ENCODE assay signal across 24 cellular contexts in the genomic region with DNA sequence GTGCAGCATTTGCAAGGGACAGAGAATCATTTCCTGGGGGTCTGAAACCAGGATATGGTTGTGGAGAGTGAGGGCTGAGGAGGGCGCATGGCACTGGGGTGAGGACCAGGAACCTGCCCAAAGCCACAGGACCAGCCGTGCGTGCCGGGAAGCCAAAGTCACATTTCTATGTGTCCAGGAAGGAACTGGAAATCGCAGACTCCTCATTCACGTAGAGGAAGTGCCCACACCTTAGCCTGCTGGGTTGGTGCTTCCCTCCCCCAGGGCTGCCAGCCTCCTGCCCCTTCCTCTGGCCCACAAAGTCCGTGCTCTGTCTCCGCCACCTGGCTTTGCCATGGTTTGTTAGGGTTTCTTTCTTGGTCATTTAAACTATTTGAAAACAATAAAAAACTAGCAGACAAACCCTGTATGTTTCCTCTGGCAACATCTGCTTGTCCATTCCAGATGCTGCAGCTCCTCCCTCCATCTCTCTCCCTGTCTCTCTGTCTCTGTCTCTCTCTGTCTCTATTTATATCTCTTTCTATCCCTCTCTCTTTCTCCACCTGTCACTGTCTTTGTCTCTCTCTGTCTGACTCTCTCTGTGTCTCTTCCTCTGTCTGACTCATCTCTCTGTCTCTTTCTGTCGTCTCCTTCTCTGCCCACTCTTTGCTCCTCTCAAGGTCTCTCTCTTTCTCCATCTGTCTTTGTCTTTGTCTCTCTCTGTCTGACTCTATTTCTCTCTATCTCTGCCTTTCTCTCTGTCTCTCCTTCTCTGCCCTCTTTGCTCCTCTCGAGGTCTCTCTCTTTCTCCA.
DNase-seq lines count a peak whose midpoint lies in the region; ATAC-seq, FAIRE-seq and TF ChIP-seq lines count a peak whose summit lies in the region.
"Had no signal": no experiment of that assay in that cellular context is flagged by ENCODE, and none has a peak within 500 bp of the region (broad histone marks: within the 10 kb centered on the region; RNA-seq: fewer than 3 reads in every experiment).

No MANE protein-coding gene starts in this region.

- no peaks in the 10 kb centered on the region for H3K9me3 ChIP-seq in HepG2 (ENCODE audit: low read length)
- no peaks in the 10 kb centered on the region for H3K9me3 ChIP-seq in right lobe of liver
- no peaks in the 10 kb centered on the region for H3K9me3 ChIP-seq in GM12878 (replicated peaks; ENCODE audit: control insufficient read depth, insufficient read depth, low read length)
- H3K9me3 ChIP-seq in aorta (ENCODE audit: control insufficient read depth, low read length): no peaks in the 10 kb centered on the region
- H3K9me3 ChIP-seq: A549, BE2C, SJCRH30 had no signal

- TF ChIP-seq POLR2A in HepG2 (IDR thresholded peaks at IDR 0.05; ENCODE audit: insufficient read depth in 1 of 2, low read depth in 2 of 2, low read length in 2 of 2) (no peak), right lobe of liver (IDR thresholded peaks at IDR 0.05) (no peak), GM12878 (IDR thresholded peaks at IDR 0.05; ENCODE audit: low read depth, low read length) (no peak)

- 6% methylated on average over 9 of the region's 10 CpGs for WGBS in HepG2 (ENCODE audit: low lambda C conversion rate)
- WGBS in right lobe of liver (ENCODE audit: insufficient coverage, low coverage, low lambda C conversion rate, missing lambda C conversion rate): 29% methylated on average over 5 of the region's 10 CpGs
- WGBS in GM12878 (ENCODE audit: insufficient coverage, insufficient replicate concordance, low lambda C conversion rate, missing lambda C conversion rate): 6% methylated on average over 9 of the region's 10 CpGs
- WGBS in aorta, 2 donors: 72 to 75% methylated on average over 10 of the region's 10 CpGs

- H3K27me3 ChIP-seq in HepG2 (ENCODE audit: control insufficient read depth in 1 of 2, insufficient read depth in 2 of 2, low read length in 2 of 2) (peaks cover 0 to 28% of the 10 kb centered on the region in 2 experiments), right lobe of liver (no peaks in the 10 kb centered on the region), GM12878 (replicated peaks in 1 of 2; ENCODE audit: control insufficient read depth in 2 of 2, insufficient read depth in 2 of 2, low read length in 1 of 2) (no peaks in the 10 kb centered on the region), aorta (ENCODE audit: control insufficient read depth in 1 of 2, insufficient read depth in 2 of 2, low read length in 1 of 2) (no peaks in the 10 kb centered on the region)
- H3K27me3 ChIP-seq: BE2C, SJCRH30 had no signal

- no peak for ATAC-seq in HepG2
- no peak for ATAC-seq in right lobe of liver
- no peak for ATAC-seq in GM12878
- peak; percentile 54 for ATAC-seq in aorta (ENCODE audit: low FRiP score)
- ATAC-seq: A549, GM23338, HCT116 had no signal

- H3K79me2 ChIP-seq in HepG2 (ENCODE audit: insufficient read depth, low read length) (no peaks in the 10 kb centered on the region), GM12878 (ENCODE audit: control insufficient read depth, insufficient read depth, low read length) (no peaks in the 10 kb centered on the region)

- FAIRE-seq in HepG2 (lab: Jason Lieb, UNC) (no peak), GM12878 (lab: Jason Lieb, UNC) (no peak)
- FAIRE-seq: A549, GM12892, RCC 7860 had no signal

- H3K27ac Mint-ChIP-seq in neural crest cell (ENCODE audit: unreplicated experiment): peak overlapping the region; percentile 52
- H3K27ac Mint-ChIP-seq: GM23338, IgD-negative memory B cell had no signal

- intact Hi-C loops in HepG2 (cut with micrococcal nuclease; ENCODE audit: unreplicated experiment): loop anchor here (5.0 kb wide), 1 partner anchor 297 kb away; no protein-coding TSS in a partner anchor
- intact Hi-C loops in right lobe of liver (cut with DNase I): no loop called here
- intact Hi-C loops in GM12878 (cut with micrococcal nuclease; ENCODE audit: unreplicated experiment): no loop called here
- intact Hi-C loops in aorta (cut with DNase I): no loop called here

- CTCF ChIA-PET in HepG2 (lab: Yijun Ruan, JAX; ENCODE audit: low intra/inter-chr PET ratio, low total read pairs): no interaction called here
- CTCF ChIA-PET in GM12878 (lab: Yijun Ruan, JAX): no interaction called here
- CTCF ChIA-PET in HEK293T (lab: Yijun Ruan, JAX): no interaction called here

- H4K20me1 ChIP-seq in HepG2 (ENCODE audit: insufficient read depth, low read length) (no peaks in the 10 kb centered on the region), GM12878 (ENCODE audit: control insufficient read depth, insufficient read depth) (no peaks in the 10 kb centered on the region)

- no peak for TF ChIP-seq CTCF in HepG2 (CRISPR knock-in tag; IDR thresholded peaks at IDR 0.05)
- no peak for TF ChIP-seq CTCF in right lobe of liver (IDR thresholded peaks at IDR 0.05)
- TF ChIP-seq CTCF in GM12878 (IDR thresholded peaks at IDR 0.05 in 2 of 3, conservative IDR thresholded peaks at IDR 0.05 in 1 of 3; ENCODE audit: control insufficient read depth in 2 of 3, extremely low read depth in 1 of 3, insufficient read depth in 1 of 3, low read depth in 3 of 3, low read length in 3 of 3): no peak
- no peak for TF ChIP-seq CTCF in neural crest cell (conservative IDR thresholded peaks at IDR 0.05)

- TF ChIP-seq RAD21 in HepG2 (CRISPR knock-in tag; IDR thresholded peaks at IDR 0.05): no peak
- TF ChIP-seq RAD21 in GM12878 (IDR thresholded peaks at IDR 0.05; ENCODE audit: insufficient read depth, low read depth, low read length): no peak

- SMC1A ChIA-PET in GM12878 (lab: Charles Lee; ENCODE audit: uncharacterized antibody, unreplicated experiment): no interaction called here

- H3K4me1 ChIP-seq in HepG2 (ENCODE audit: insufficient read depth, low read length) (no peaks in the 10 kb centered on the region), right lobe of liver (no peaks in the 10 kb centered on the region), GM12878 (ENCODE audit: control insufficient read depth, insufficient read depth, low read length) (no peaks in the 10 kb centered on the region), aorta (ENCODE audit: control insufficient read depth in 1 of 2, insufficient read depth in 2 of 2, low read length in 2 of 2) (no peaks in the 10 kb centered on the region)
- H3K4me1 ChIP-seq: A549, BE2C, SJCRH30 had no signal

- H3K9ac ChIP-seq in HepG2 (ENCODE audit: insufficient read depth, low read depth, low read length): no peak overlapping the region
- H3K9ac ChIP-seq in GM12878 (ENCODE audit: control insufficient read depth, insufficient read depth, low read length): no peak overlapping the region

- peaks cover 4% of the 10 kb centered on the region for H3K4me1 Mint-ChIP-seq in neural crest cell

- BruUV-seq in HepG2 (replicated peaks; lab: Mats Ljungman, UMichigan) (no TSS peak), GM12878 (replicated peaks; lab: Mats Ljungman, UMichigan) (no TSS peak)

- no peak overlapping the region for H3K4me3 ChIP-seq in HepG2 (replicated peaks in 1 of 3; ENCODE audit: insufficient read depth in 1 of 3, low read depth in 2 of 3, low read length in 3 of 3)
- no peak overlapping the region for H3K4me3 ChIP-seq in right lobe of liver
- no peak overlapping the region for H3K4me3 ChIP-seq in GM12878
- H3K4me3 ChIP-seq in aorta (ENCODE audit: low read length in 2 of 2): no peak overlapping the region
- H3K4me3 ChIP-seq: A549, GM23338, SJCRH30 had no signal

- no peak overlapping the region for H3K4me2 ChIP-seq in HepG2 (ENCODE audit: low read depth, low read length)
- no peak overlapping the region for H3K4me2 ChIP-seq in GM12878 (ENCODE audit: control insufficient read depth, insufficient read depth)
- H3K4me2 ChIP-seq: A549, GM23338 had no signal

- in situ Hi-C loops in HepG2 (cut with HindIII; ENCODE audit: extremely low pct_ligation_motif_present, low pct_unique_long_range_greater_than_20kb): loop anchor here (10.0 kb wide), 1 partner anchor 295 kb away; no protein-coding TSS in a partner anchor
- in situ Hi-C loops in GM12878 (cut with MboI): no loop called here

- TF ChIP-seq EP300 in HepG2 (IDR thresholded peaks at IDR 0.05; ENCODE audit: low read depth in 2 of 2, low read length in 2 of 2) (no peak), HepG2 (CRISPR knock-in tag; IDR thresholded peaks at IDR 0.05; ENCODE audit: borderline replicate concordance) (no peak), GM12878 (IDR thresholded peaks at IDR 0.05; ENCODE audit: borderline replicate concordance in 1 of 2, control insufficient read depth in 1 of 2, low read depth in 2 of 2, low read length in 2 of 2) (no peak)

- H3K4me3 Mint-ChIP-seq in neural crest cell: no peak overlapping the region
- H3K4me3 Mint-ChIP-seq: CD4-positive, alpha-beta memory T cell; GM23338; IgD-negative memory B cell had no signal

- RAD21 ChIA-PET in GM12878 (lab: Charles Lee; ENCODE audit: unreplicated experiment): no interaction called here

- H3K9me3 Mint-ChIP-seq in neural crest cell: no peaks in the 10 kb centered on the region
- H3K9me3 Mint-ChIP-seq: CD4-positive, alpha-beta memory T cell; GM23338; IgD-negative memory B cell had no signal

- H3K36me3 Mint-ChIP-seq in neural crest cell (ENCODE audit: low read depth): no peaks in the 10 kb centered on the region
- H3K36me3 Mint-ChIP-seq: CD4-positive, alpha-beta memory T cell; IgD-negative memory B cell had no signal

- H3K27me3 Mint-ChIP-seq in neural crest cell (ENCODE audit: low read depth): peaks cover 14% of the 10 kb centered on the region

- no peaks in the 10 kb centered on the region for H3K36me3 ChIP-seq in HepG2 (replicated peaks in 1 of 2; ENCODE audit: control insufficient read depth in 1 of 2, insufficient read depth in 2 of 2, low read length in 2 of 2)
- H3K36me3 ChIP-seq in right lobe of liver: no peaks in the 10 kb centered on the region
- H3K36me3 ChIP-seq in GM12878 (ENCODE audit: control insufficient read depth in 2 of 2, insufficient read depth in 2 of 2, low read length in 1 of 2): no peaks in the 10 kb centered on the region
- no peaks in the 10 kb centered on the region for H3K36me3 ChIP-seq in aorta (ENCODE audit: control insufficient read depth in 1 of 2, insufficient read depth in 2 of 2, low read length in 1 of 2)
- H3K36me3 ChIP-seq: BE2C, SJCRH30 had no signal

- POLR2A ChIA-PET in HepG2 (lab: Yijun Ruan, JAX) (no interaction called here), GM12878 (lab: Charles Lee) (no interaction called here), HEK293T (lab: Yijun Ruan, JAX) (no interaction called here)

- no peak for DNase-seq in HepG2 (ENCODE audit: low spot score)
- no peak for DNase-seq in right lobe of liver
- DNase-seq in GM12878 (ENCODE audit: low read depth, low spot score): no peak
- no peak for DNase-seq in neural crest cell (ENCODE audit: low read depth, low spot score)
- DNase-seq in aorta: no peak
- no peak for DNase-seq in DMS53 treated with DMSO at 0.1 percent for 48 hours (lab: John Stamatoyannopoulos, UW; ENCODE audit: unreplicated experiment)
- no peak for DNase-seq in HEK293T (ENCODE audit: extremely low spot score)
- DNase-seq in OCI-M1 (lab: John Stamatoyannopoulos, UW): no peak
- DNase-seq: BE2C; CD4-positive, alpha-beta memory T cell; MV-4-11; NCI-H1694; NCI-H2081; NCI-H2171; NCI-H345; NCI-H524 treated with DMSO at 0.1 percent for 48 hours; NCI-H82; SJCRH30 had no signal

- H2AFZ ChIP-seq in HepG2 (ENCODE audit: low read length) (no peak overlapping the region), GM12878 (ENCODE audit: control insufficient read depth, low read depth, low read length) (no peak overlapping the region)
- H2AFZ ChIP-seq: GM23338 had no signal

- H3K27ac ChIP-seq in HepG2 (ENCODE audit: extremely low read length, insufficient read depth, low read length) (no peak overlapping the region), right lobe of liver (no peak overlapping the region), GM12878 (ENCODE audit: control insufficient read depth, insufficient read depth) (no peak overlapping the region), aorta (ENCODE audit: low read depth in 1 of 2, low read length in 2 of 2) (no peak overlapping the region)
- H3K27ac ChIP-seq: A549, SJCRH30 had no signal

Comparison
In these comparisons a context has a peak if more than half of its experiments do, and no peak if none do; other contexts are left out.
1. Of the 75 proteins assayed by ChIP-seq in both HepG2 and GM12878: peak only in HepG2: none; only in GM12878: FOXK2; in both: none; in neither: 74.